In the genomic region with DNA sequence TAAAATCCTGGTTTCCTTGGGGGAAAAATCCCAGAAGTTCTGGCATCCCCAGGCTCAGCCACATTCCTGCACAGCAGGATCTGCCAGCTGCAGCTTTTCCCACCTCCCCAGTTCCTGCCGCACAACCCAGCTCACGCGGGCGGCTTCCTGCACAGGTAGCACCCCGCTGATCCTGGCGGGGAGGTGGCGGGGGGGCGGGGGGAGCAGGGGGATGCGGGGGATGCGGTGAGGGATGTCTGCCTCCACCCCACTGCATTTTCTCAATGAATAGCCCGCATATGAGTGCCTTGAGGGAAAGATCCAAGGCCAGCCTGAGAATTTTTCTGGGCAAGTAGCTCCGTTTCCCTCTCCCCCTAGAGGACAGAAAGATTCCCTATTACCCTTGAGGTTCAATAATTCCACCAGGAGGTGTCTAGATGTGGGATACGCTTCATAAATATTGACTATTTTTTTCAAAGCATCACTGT, we compare ENCODE assay signal across 13 cellular contexts. TPM values are rescaled to one million over a fixed set of nuclear protein-coding genes. Genes with fewer than 3 reads are reported as not detected.
DNase-seq lines count a peak whose midpoint lies in the region; ATAC-seq and TF ChIP-seq lines count a peak whose summit lies in the region.
"Had no signal": no experiment of that assay in that cellular context is flagged by ENCODE, and none has a peak within 500 bp of the region (broad histone marks: within the 10 kb centered on the region; RNA-seq: fewer than 3 reads in every experiment).

No MANE protein-coding gene starts in this region.

- H3K9me3 Mint-ChIP-seq in endothelial cell (ENCODE audit: unreplicated experiment), result no peaks in the 10 kb centered on the region
- H3K9me3 Mint-ChIP-seq in neural crest cell, result no peaks in the 10 kb centered on the region
- H3K9me3 Mint-ChIP-seq: activated naive CD4-positive, alpha-beta T cell treated with anti-CD3 and anti-CD28 coated beads, Interleukin-2, amount 10 ng/mL, durations not matched to agents 7 days and 5 days; CD4-positive, alpha-beta T cell; stimulated activated memory B cell treated with anti-CD40 and anti-IgM and Interleukin-4, amounts not matched to agents 10 μg/mL and 1 μg/mL and 100 μg/mL, for 72 hours had no signal

- H3K4me3 ChIP-seq in AG04449 (ENCODE audit: low read depth, low read length) (no peak overlapping the region), HUES48 (ENCODE audit: low read depth, low read length) (peak overlapping the region; percentile 25), psoas muscle (no peak overlapping the region)

- no peak for DNase-seq in AG04449 (ENCODE audit: low read depth, low spot score)
- peak; percentile 37 for DNase-seq in endothelial cell (ENCODE audit: low spot score)
- no peak for DNase-seq in neural crest cell (ENCODE audit: low read depth, low spot score)
- no peak for DNase-seq in NCI-H2227 treated with DMSO at 0.1 percent for 48 hours (lab: John Stamatoyannopoulos, UW)
- DNase-seq in psoas muscle, result no peak
- no peak for DNase-seq in T-helper 2 cell
- no peak for DNase-seq in kidney tubule cell (ENCODE audit: low spot score)
- DNase-seq: activated naive CD4-positive, alpha-beta T cell treated with anti-CD3 and anti-CD28 coated beads, Interleukin-2, amount 10 ng/mL, durations not matched to agents 7 days and 5 days; CD4-positive, alpha-beta T cell; small intestine had no signal

- H3K4me1 Mint-ChIP-seq in endothelial cell (ENCODE audit: unreplicated experiment) (peaks cover 11% of the 10 kb centered on the region), neural crest cell (peaks cover 5% of the 10 kb centered on the region)
- H3K4me1 Mint-ChIP-seq: activated naive CD4-positive, alpha-beta T cell treated with anti-CD3 and anti-CD28 coated beads, Interleukin-2, amount 10 ng/mL, durations not matched to agents 7 days and 5 days; stimulated activated memory B cell treated with anti-CD40 and anti-IgM and Interleukin-4, amounts not matched to agents 10 μg/mL and 1 μg/mL and 100 μg/mL, for 72 hours had no signal

- H3K9ac ChIP-seq in HUES48 (ENCODE audit: low read depth, low read length), result peak overlapping the region; percentile 68

- POLR2A ChIA-PET in AG04449 (lab: Yijun Ruan, JAX), result interaction anchor here (1.9 kb wide), 1 partner anchor 11 kb away, joined by 9 read pairs; no protein-coding TSS in a partner anchor

- ATAC-seq in psoas muscle, result no peak
- ATAC-seq: activated CD4-positive, CD25-positive, alpha-beta regulatory T cell treated with anti-CD3 and anti-CD28 coated beads, Interleukin-2, amount 50 U/mL, for 24 hours; stimulated activated memory B cell treated with anti-CD40 and anti-IgM and Interleukin-4, amounts not matched to agents 10 μg/mL and 1 μg/mL and 100 μg/mL, for 72 hours had no signal

- 46 to 49% (median 48%) methylated on average over 13 of the region's 13 CpGs for WGBS in psoas muscle, 3 donors

- peaks cover 5% of the 10 kb centered on the region for H3K27me3 Mint-ChIP-seq in endothelial cell (ENCODE audit: unreplicated experiment)
- no peaks in the 10 kb centered on the region for H3K27me3 Mint-ChIP-seq in neural crest cell (ENCODE audit: low read depth)

- H3K36me3 Mint-ChIP-seq in endothelial cell (ENCODE audit: low read depth, unreplicated experiment) (peaks cover 3% of the 10 kb centered on the region), neural crest cell (ENCODE audit: low read depth) (peaks cover 10% of the 10 kb centered on the region)
- H3K36me3 Mint-ChIP-seq: activated naive CD4-positive, alpha-beta T cell treated with anti-CD3 and anti-CD28 coated beads, Interleukin-2, amount 10 ng/mL, durations not matched to agents 7 days and 5 days; stimulated activated memory B cell treated with anti-CD40 and anti-IgM and Interleukin-4, amounts not matched to agents 10 μg/mL and 1 μg/mL and 100 μg/mL, for 72 hours had no signal

- H3K4me1 ChIP-seq in HUES48 (ENCODE audit: control insufficient read depth, insufficient read depth, low read length) (peaks cover 20% of the 10 kb centered on the region), psoas muscle (no peaks in the 10 kb centered on the region)

- CTCF ChIA-PET in AG04449 (lab: Yijun Ruan, JAX), result interaction anchor here (2.4 to 10.7 kb wide), 6 partner anchors 10 to 139 kb away, joined by 9 to 182 read pairs (median 38); no protein-coding TSS in a partner anchor

- peak overlapping the region; percentile 99 for H3K27ac ChIP-seq in HUES48 (ENCODE audit: low read depth, low read length)
- H3K27ac ChIP-seq in psoas muscle, result no peak overlapping the region

- H3K9me3 ChIP-seq in HUES48 (ENCODE audit: control insufficient read depth, insufficient read depth, low read length) (no peaks in the 10 kb centered on the region), psoas muscle (no peaks in the 10 kb centered on the region)

- no peak overlapping the region for H3K4me3 Mint-ChIP-seq in endothelial cell (ENCODE audit: unreplicated experiment)
- H3K4me3 Mint-ChIP-seq in neural crest cell, result no peak overlapping the region
- H3K4me3 Mint-ChIP-seq: activated naive CD4-positive, alpha-beta T cell treated with anti-CD3 and anti-CD28 coated beads, Interleukin-2, amount 10 ng/mL, durations not matched to agents 7 days and 5 days; CD4-positive, alpha-beta T cell; stimulated activated memory B cell treated with anti-CD40 and anti-IgM and Interleukin-4, amounts not matched to agents 10 μg/mL and 1 μg/mL and 100 μg/mL, for 72 hours had no signal

- no peaks in the 10 kb centered on the region for H3K27me3 ChIP-seq in HUES48 (ENCODE audit: control insufficient read depth, insufficient read depth, low read length)
- peaks cover 0 to 2% (median 0%) of the 10 kb centered on the region in 3 donors for H3K27me3 ChIP-seq in psoas muscle (ENCODE audit: insufficient read depth in 3 of 3, low read length in 2 of 3)

- peak; percentile 6 for TF ChIP-seq CTCF in AG04449 (IDR thresholded peaks at IDR 0.05; ENCODE audit: insufficient read depth, low read length, missing control alignments)
- peak; percentile 51 for TF ChIP-seq CTCF in endothelial cell (IDR thresholded peaks at IDR 0.05; ENCODE audit: unreplicated experiment)
- TF ChIP-seq CTCF in neural crest cell (conservative IDR thresholded peaks at IDR 0.05), result peak; percentile 43
- TF ChIP-seq CTCF in psoas muscle (IDR thresholded peaks at IDR 0.05), result no peak

- no peak overlapping the region for H3K27ac Mint-ChIP-seq in endothelial cell (ENCODE audit: unreplicated experiment)
- H3K27ac Mint-ChIP-seq in neural crest cell (ENCODE audit: unreplicated experiment), result no peak overlapping the region
- H3K27ac Mint-ChIP-seq: activated naive CD4-positive, alpha-beta T cell treated with anti-CD3 and anti-CD28 coated beads, Interleukin-2, amount 10 ng/mL, durations not matched to agents 7 days and 5 days; CD4-positive, alpha-beta T cell; stimulated activated memory B cell treated with anti-CD40 and anti-IgM and Interleukin-4, amounts not matched to agents 10 μg/mL and 1 μg/mL and 100 μg/mL, for 72 hours had no signal

- H3K36me3 ChIP-seq in HUES48 (ENCODE audit: control insufficient read depth, insufficient read depth, low read length) (peaks cover 80% of the 10 kb centered on the region), psoas muscle (ENCODE audit: insufficient read depth in 1 of 2, low read depth in 1 of 2) (peaks cover 0 to 4% of the 10 kb centered on the region in 2 donors)

- intact Hi-C loops in psoas muscle (cut with DNase I), result no loop called here

RNA-seq across cellular contexts. Expression of a gene that starts 21.1 kb away (rescaled TPM):
- total RNA-seq in endothelial cell (ENCODE audit: unreplicated experiment) (10.1 TPM), neural crest cell (11.1 and 12.5 TPM in 2 replicates), psoas muscle (1 to 10 TPM; 4.4 to 7.2 (median 6.5) TPM)
- 1 to 10 TPM; 2.0 to 2.4 (median 2.4) TPM for polyA plus RNA-seq in psoas muscle

RNA-seq across cellular contexts. Expression of a gene that starts 40.2 kb away (rescaled TPM):
- total RNA-seq in endothelial cell (ENCODE audit: unreplicated experiment) (51.5 TPM), neural crest cell (36.1 and 36.8 TPM in 2 replicates), psoas muscle (10 to 100 TPM; 32.1 to 35.9 (median 34.6) TPM)
- polyA plus RNA-seq in psoas muscle, result 10 to 100 TPM; 16.1 to 40.1 (median 17.1) TPM
